8 cellular contexts compared by ENCODE assay signal in the genomic region with DNA sequence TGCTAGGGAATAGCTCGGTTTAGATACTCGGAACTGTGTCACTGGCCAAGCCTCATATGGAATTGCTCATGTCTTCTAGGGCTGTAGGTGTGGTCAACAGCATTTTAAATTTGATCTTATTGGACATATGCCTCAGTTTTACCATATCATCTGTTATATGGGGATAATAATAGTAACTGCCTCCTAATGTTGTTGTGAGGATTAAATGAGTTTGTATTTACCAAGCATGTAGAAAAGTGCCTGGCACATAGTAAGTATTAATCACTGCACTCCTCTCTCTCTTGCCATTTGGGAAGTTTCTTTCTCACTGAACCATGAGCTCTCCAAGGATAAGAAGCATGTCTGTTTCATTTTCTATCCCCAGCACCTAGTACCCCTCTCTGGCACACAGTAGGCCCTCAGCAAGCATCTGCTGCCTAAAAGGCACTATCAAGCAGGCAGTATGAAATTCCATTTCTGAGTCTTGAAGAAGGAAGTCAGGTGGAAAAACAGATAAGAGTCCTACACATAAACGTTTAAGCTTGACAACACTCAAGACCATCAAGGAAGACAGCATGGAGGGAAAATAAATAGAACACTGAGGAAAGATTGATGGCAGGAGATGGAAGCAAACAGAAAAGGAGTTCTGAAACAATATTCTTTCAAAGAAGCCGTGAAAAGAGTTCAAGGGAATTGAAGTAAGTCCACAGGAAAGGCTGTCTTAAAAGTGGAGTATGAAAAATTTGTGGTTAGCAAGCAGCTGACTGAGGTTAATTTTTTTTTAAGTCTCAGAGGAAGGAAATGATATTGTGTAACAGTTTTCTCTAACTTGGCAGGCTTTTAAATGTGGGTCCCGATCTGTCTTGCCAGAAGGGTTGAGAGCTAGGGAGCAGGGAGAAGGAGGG.
DNase-seq lines count a peak whose midpoint lies in the region; ATAC-seq and TF ChIP-seq lines count a peak whose summit lies in the region.

No MANE protein-coding gene starts in this region.

- peak overlapping the region; percentile 52 for H3K4me3 Mint-ChIP-seq in activated naive CD4-positive, alpha-beta T cell treated with anti-CD3 and anti-CD28 coated beads, Interleukin-2, amount 10 ng/mL, durations not matched to agents 7 days and 5 days
- peak overlapping the region; percentile 24 for H3K4me3 Mint-ChIP-seq in central memory CD8-positive, alpha-beta T cell

- no peak overlapping the region for H2AFZ ChIP-seq in OCI-LY1 (ENCODE audit: low read length)

- no peak overlapping the region for H3K9ac ChIP-seq in OCI-LY1 (ENCODE audit: low read length)

- peak; percentile 24 for DNase-seq in activated naive CD4-positive, alpha-beta T cell treated with anti-CD3 and anti-CD28 coated beads, Interleukin-2, amount 10 ng/mL, durations not matched to agents 7 days and 5 days
- DNase-seq in activated naive CD4-positive, alpha-beta T cell treated with anti-CD3 and anti-CD28 coated beads, Interleukin-2, amount 50 U/mL, for 16 hours: no peak
- DNase-seq in central memory CD8-positive, alpha-beta T cell (ENCODE audit: low spot score in 2 of 2): no peak
- DNase-seq in DMS53 (lab: John Stamatoyannopoulos, UW) (no peak), HuH-7 (ENCODE audit: low spot score) (no peak)

- TF ChIP-seq CTCF in OCI-LY1 (IDR thresholded peaks at IDR 0.05; ENCODE audit: low read length): no peak

- no peaks in the 10 kb centered on the region for H3K79me2 ChIP-seq in OCI-LY1 (ENCODE audit: insufficient read depth, low read length)

- H3K27ac ChIP-seq in OCI-LY1 (ENCODE audit: low read depth, low read length, poor library complexity, severe bottlenecking): no peak overlapping the region
- peak overlapping the region; percentile 53 for H3K27ac ChIP-seq in muscle layer of duodenum (ENCODE audit: low read length)

- H3F3A ChIP-seq in OCI-LY1 (ENCODE audit: insufficient read depth, low read length): peaks cover 8% of the 10 kb centered on the region; the same call in 1 of the 2 replicates

- no peaks in the 10 kb centered on the region for H3K9me3 Mint-ChIP-seq in activated naive CD4-positive, alpha-beta T cell treated with anti-CD3 and anti-CD28 coated beads, Interleukin-2, amount 10 ng/mL, durations not matched to agents 7 days and 5 days
- H3K9me3 Mint-ChIP-seq in central memory CD8-positive, alpha-beta T cell: no peaks in the 10 kb centered on the region

- peaks cover 40% of the 10 kb centered on the region for H3K4me1 ChIP-seq in OCI-LY1 (ENCODE audit: insufficient read depth, low read length, severe bottlenecking)
- peaks cover 17 to 24% of the 10 kb centered on the region in 2 donors for H3K4me1 ChIP-seq in muscle layer of duodenum (ENCODE audit: control insufficient read depth in 1 of 2, insufficient read depth in 2 of 2, low read length in 2 of 2)

- CTCF ChIA-PET in activated naive CD4-positive, alpha-beta T cell treated with anti-CD3 and anti-CD28 coated beads, Interleukin-2, amount 10 ng/mL, durations not matched to agents 7 days and 5 days (lab: Charles Lee): interaction anchor here (0.7 to 1.5 kb wide), 4 partner anchors 15 to 71 kb away, joined by 3 to 4 read pairs (median 3); no protein-coding TSS in a partner anchor

- peaks cover 44% of the 10 kb centered on the region for H3K4me1 Mint-ChIP-seq in activated naive CD4-positive, alpha-beta T cell treated with anti-CD3 and anti-CD28 coated beads, Interleukin-2, amount 10 ng/mL, durations not matched to agents 7 days and 5 days
- H3K4me1 Mint-ChIP-seq in central memory CD8-positive, alpha-beta T cell: peaks cover 42% of the 10 kb centered on the region

- H3K27me3 ChIP-seq in OCI-LY1 (ENCODE audit: insufficient read depth, low read length) (0 out of 2 replicates have a peak, but pooled peaks cover 9% of the 10 kb centered on the region), muscle layer of duodenum (ENCODE audit: low read depth, low read length) (no peaks in the 10 kb centered on the region)

- no peak overlapping the region for H3K4me3 ChIP-seq in OCI-LY1 (ENCODE audit: low read depth, low read length, poor library complexity, severe bottlenecking)
- peak overlapping the region in 1 of 2 donors; percentile 5 for H3K4me3 ChIP-seq in muscle layer of duodenum (ENCODE audit: low read depth in 1 of 2, low read length in 2 of 2)

- peak; percentile 68 for ATAC-seq in central memory CD8-positive, alpha-beta T cell (replicated peaks; ENCODE audit: extremely low read depth, poor library complexity, severe bottlenecking)
- no peak for ATAC-seq in HG03342 (IDR thresholded peaks at IDR 0.05; ENCODE audit: unreplicated experiment)

- peaks cover 57% of the 10 kb centered on the region for H3K27me3 Mint-ChIP-seq in activated naive CD4-positive, alpha-beta T cell treated with anti-CD3 and anti-CD28 coated beads, Interleukin-2, amount 10 ng/mL, durations not matched to agents 7 days and 5 days
- peaks cover 32% of the 10 kb centered on the region for H3K27me3 Mint-ChIP-seq in central memory CD8-positive, alpha-beta T cell

- no peaks in the 10 kb centered on the region for H3K36me3 ChIP-seq in OCI-LY1 (ENCODE audit: insufficient read depth, low read length)
- peaks cover 0 to under 1% of the 10 kb centered on the region in 2 donors for H3K36me3 ChIP-seq in muscle layer of duodenum (ENCODE audit: control insufficient read depth in 1 of 2, insufficient read depth in 2 of 2, low read length in 2 of 2)

- peak overlapping the region; percentile 3 for H3K27ac Mint-ChIP-seq in activated naive CD4-positive, alpha-beta T cell treated with anti-CD3 and anti-CD28 coated beads, Interleukin-2, amount 10 ng/mL, durations not matched to agents 7 days and 5 days
- no peak overlapping the region for H3K27ac Mint-ChIP-seq in central memory CD8-positive, alpha-beta T cell (ENCODE audit: low read depth)

- peaks cover 1% of the 10 kb centered on the region for H3K36me3 Mint-ChIP-seq in activated naive CD4-positive, alpha-beta T cell treated with anti-CD3 and anti-CD28 coated beads, Interleukin-2, amount 10 ng/mL, durations not matched to agents 7 days and 5 days
- H3K36me3 Mint-ChIP-seq in central memory CD8-positive, alpha-beta T cell (ENCODE audit: insufficient read depth): peaks cover 5% of the 10 kb centered on the region

- H3K9me2 ChIP-seq in OCI-LY1 (ENCODE audit: low read depth, low read length): no peaks in the 10 kb centered on the region

- no peaks in the 10 kb centered on the region for H3K9me3 ChIP-seq in OCI-LY1 (ENCODE audit: low read length)
- no peaks in the 10 kb centered on the region for H3K9me3 ChIP-seq in muscle layer of duodenum (ENCODE audit: control insufficient read depth in 1 of 2, low read length in 2 of 2)

- peak overlapping the region; percentile 96 for H3K4me2 ChIP-seq in OCI-LY1 (ENCODE audit: low read length)

- H4K20me1 ChIP-seq in OCI-LY1 (ENCODE audit: insufficient read depth, low read length): no peaks in the 10 kb centered on the region
